25 cellular contexts compared by ENCODE assay signal in genomic region chr4:38510201-38510600, GRCh38.
DNase-seq lines count a peak whose midpoint lies in the region; ATAC-seq, FAIRE-seq and TF ChIP-seq lines count a peak whose summit lies in the region.
"Had no signal": no experiment of that assay in that cellular context is flagged by ENCODE, and none has a peak within 500 bp of the region (broad histone marks: within the 10 kb centered on the region; RNA-seq: fewer than 3 reads in every experiment).

No MANE protein-coding gene starts in this region.

- peak; percentile 69 for FAIRE-seq in GM12891 (lab: Jason Lieb, UNC)
- FAIRE-seq: A549, urothelium cell line had no signal

- H3K4me3 ChIP-seq in naive thymus-derived CD4-positive, alpha-beta T cell (ENCODE audit: low read length): peak overlapping the region; percentile 61
- H3K4me3 ChIP-seq: A549, ovary, Peyer's patch, testis had no signal

- H3K36me3 Mint-ChIP-seq in activated CD4-positive, alpha-beta T cell treated with anti-CD3 and anti-CD28 coated beads, Interleukin-2, amount 10 ng/mL, durations not matched to agents 7 days and 5 days (ENCODE audit: low read depth): peaks cover 59% of the 10 kb centered on the region
- peaks cover 4% of the 10 kb centered on the region for H3K36me3 Mint-ChIP-seq in activated naive CD8-positive, alpha-beta T cell treated with anti-CD3 and anti-CD28 coated beads for 36 hours
- peaks cover 15 to 63% (median 35%) of the 10 kb centered on the region in 5 donors for H3K36me3 Mint-ChIP-seq in naive thymus-derived CD4-positive, alpha-beta T cell
- H3K36me3 Mint-ChIP-seq: brain; stimulated activated memory B cell treated with anti-CD40 and anti-IgM and Interleukin-4, amounts not matched to agents 10 μg/mL and 1 μg/mL and 100 μg/mL, for 72 hours had no signal

- peaks cover 89% of the 10 kb centered on the region for H3K4me1 Mint-ChIP-seq in activated CD4-positive, alpha-beta T cell treated with anti-CD3 and anti-CD28 coated beads, Interleukin-2, amount 10 ng/mL, durations not matched to agents 7 days and 5 days
- H3K4me1 Mint-ChIP-seq in activated naive CD8-positive, alpha-beta T cell treated with anti-CD3 and anti-CD28 coated beads for 36 hours: peaks cover 85% of the 10 kb centered on the region
- peaks cover 42 to 97% (median 92%) of the 10 kb centered on the region in 7 donors for H3K4me1 Mint-ChIP-seq in naive thymus-derived CD4-positive, alpha-beta T cell
- H3K4me1 Mint-ChIP-seq: brain had no signal

- intact Hi-C loops in naive thymus-derived CD4-positive, alpha-beta T cell (cut with micrococcal nuclease): loop anchor here in 1 of 2 donors (5.0 kb wide), 1 partner anchor 42 kb away; no protein-coding TSS in a partner anchor
- intact Hi-C loops in sciatic nerve (cut with DNase I): no loop called here

- ATAC-seq in naive thymus-derived CD4-positive, alpha-beta T cell: peak; percentile 36
- ATAC-seq in sciatic nerve: no peak
- ATAC-seq: A549, left colon had no signal

- no peaks in the 10 kb centered on the region for H3K36me3 ChIP-seq in naive thymus-derived CD4-positive, alpha-beta T cell (ENCODE audit: control insufficient read depth in 2 of 3, insufficient read depth in 3 of 3, low read length in 3 of 3)
- H3K36me3 ChIP-seq: BE2C, ovary, Peyer's patch, spleen had no signal

- H3K27me3 ChIP-seq in naive thymus-derived CD4-positive, alpha-beta T cell (ENCODE audit: control insufficient read depth in 2 of 2, insufficient read depth in 2 of 2, low read length in 2 of 2): no peaks in the 10 kb centered on the region
- H3K27me3 ChIP-seq: BE2C, ovary, Peyer's patch, spleen, testis had no signal

- no peaks in the 10 kb centered on the region for H3K9me3 ChIP-seq in naive thymus-derived CD4-positive, alpha-beta T cell (ENCODE audit: control insufficient read depth in 2 of 3, low read length in 3 of 3)
- H3K9me3 ChIP-seq: BE2C, ovary, Peyer's patch, spleen, testis had no signal

- CTCF ChIA-PET in activated CD4-positive, alpha-beta T cell treated with anti-CD3 and anti-CD28 coated beads, Interleukin-2, amount 10 ng/mL, durations not matched to agents 7 days and 5 days (lab: Charles Lee): interaction anchor here (0.7 to 1.0 kb wide), 2 partner anchors 191 to 792 kb away, joined by 3 read pairs; no protein-coding TSS in a partner anchor
- CTCF ChIA-PET in naive thymus-derived CD4-positive, alpha-beta T cell (lab: Charles Lee): interaction anchor here (0.9 to 3.0 kb wide), 4 partner anchors 9 to 190 kb away, joined by 3 to 15 read pairs (median 5); no protein-coding TSS in a partner anchor

- peaks cover 67 to 69% of the 10 kb centered on the region in 2 donors for H3K4me1 ChIP-seq in naive thymus-derived CD4-positive, alpha-beta T cell (ENCODE audit: control insufficient read depth in 2 of 2, insufficient read depth in 2 of 2, low read length in 2 of 2)
- H3K4me1 ChIP-seq: A549, BE2C, testis had no signal

- DNase-seq in activated CD4-positive, alpha-beta T cell treated with anti-CD3 and anti-CD28 coated beads, Interleukin-2, amount 10 ng/mL, durations not matched to agents 7 days and 5 days: no peak
- no peak for DNase-seq in activated CD4-positive, alpha-beta T cell treated with anti-CD3 and anti-CD28 coated beads, Interleukin-2, amount 50 U/mL, for 1 hour
- no peak for DNase-seq in GM12891 (ENCODE audit: insufficient read length, low spot score)
- no peak for DNase-seq in activated naive CD8-positive, alpha-beta T cell treated with anti-CD3 and anti-CD28 coated beads for 36 hours
- no peak for DNase-seq in naive thymus-derived CD4-positive, alpha-beta T cell
- DNase-seq in kidney glomerular epithelial cell (lab: John Stamatoyannopoulos, UW): no peak
- no peak for DNase-seq in MV-4-11 (lab: John Stamatoyannopoulos, UW)
- DNase-seq in sciatic nerve (ENCODE audit: low spot score): no peak
- DNase-seq: BE2C; DMS79 treated with DMSO at 0.1 percent for 48 hours; foreskin melanocyte; H7; Kasumi-1; left colon; NCI-H187; NCI-H524 treated with DMSO at 0.1 percent for 48 hours; ovary; spleen; stimulated activated CD4-positive, alpha-beta T cell treated with anti-CD3 and anti-CD28 coated beads, Interleukin-2, amount 100 ng/mL, for 48 hours; testis had no signal

- H3K9me3 Mint-ChIP-seq in activated CD4-positive, alpha-beta T cell treated with anti-CD3 and anti-CD28 coated beads, Interleukin-2, amount 10 ng/mL, durations not matched to agents 7 days and 5 days: peaks cover 24% of the 10 kb centered on the region
- H3K9me3 Mint-ChIP-seq in activated naive CD8-positive, alpha-beta T cell treated with anti-CD3 and anti-CD28 coated beads for 36 hours: no peaks in the 10 kb centered on the region
- H3K9me3 Mint-ChIP-seq in naive thymus-derived CD4-positive, alpha-beta T cell: peaks cover 0 to 7% (median 0%) of the 10 kb centered on the region in 11 donors
- H3K9me3 Mint-ChIP-seq: stimulated activated memory B cell treated with anti-CD40 and anti-IgM and Interleukin-4, amounts not matched to agents 10 μg/mL and 1 μg/mL and 100 μg/mL, for 72 hours had no signal

- H3K27ac Mint-ChIP-seq in activated CD4-positive, alpha-beta T cell treated with anti-CD3 and anti-CD28 coated beads, Interleukin-2, amount 10 ng/mL, durations not matched to agents 7 days and 5 days: peak overlapping the region; percentile 90
- peak overlapping the region; percentile 44 for H3K27ac Mint-ChIP-seq in activated naive CD8-positive, alpha-beta T cell treated with anti-CD3 and anti-CD28 coated beads for 36 hours
- peak overlapping the region; percentile 71 to 97 (median 89) for H3K27ac Mint-ChIP-seq in naive thymus-derived CD4-positive, alpha-beta T cell
- H3K27ac Mint-ChIP-seq: brain; stimulated activated memory B cell treated with anti-CD40 and anti-IgM and Interleukin-4, amounts not matched to agents 10 μg/mL and 1 μg/mL and 100 μg/mL, for 72 hours had no signal

- POLR2A ChIA-PET in activated CD4-positive, alpha-beta T cell treated with anti-CD3 and anti-CD28 coated beads, Interleukin-2, amount 10 ng/mL, durations not matched to agents 7 days and 5 days (lab: Charles Lee): interaction anchor here (0.6 to 0.7 kb wide), 2 partner anchors 19 to 173 kb away, joined by 4 to 8 read pairs; no protein-coding TSS in a partner anchor
- POLR2A ChIA-PET in naive thymus-derived CD4-positive, alpha-beta T cell (lab: Charles Lee): interaction anchor here (0.6 to 5.4 kb wide), 20 partner anchors 8 to 190 kb away, joined by 3 to 44 read pairs (median 4); no protein-coding TSS in a partner anchor

- H3K27me3 Mint-ChIP-seq in activated CD4-positive, alpha-beta T cell treated with anti-CD3 and anti-CD28 coated beads, Interleukin-2, amount 10 ng/mL, durations not matched to agents 7 days and 5 days: peaks cover 14% of the 10 kb centered on the region
- no peaks in the 10 kb centered on the region for H3K27me3 Mint-ChIP-seq in activated naive CD8-positive, alpha-beta T cell treated with anti-CD3 and anti-CD28 coated beads for 36 hours
- H3K27me3 Mint-ChIP-seq in naive thymus-derived CD4-positive, alpha-beta T cell: peaks cover 0 to 48% (median 0%) of the 10 kb centered on the region in 5 donors

- H3K27ac ChIP-seq in naive thymus-derived CD4-positive, alpha-beta T cell (ENCODE audit: low read depth, low read length): peak overlapping the region; percentile 74
- H3K27ac ChIP-seq: A549, ovary, Peyer's patch, testis had no signal

- no peak for TF ChIP-seq POLR2A in GM12891 (IDR thresholded peaks at IDR 0.05; ENCODE audit: low read depth, low read length)

- peak overlapping the region; percentile 73 for H3K4me3 Mint-ChIP-seq in activated CD4-positive, alpha-beta T cell treated with anti-CD3 and anti-CD28 coated beads, Interleukin-2, amount 10 ng/mL, durations not matched to agents 7 days and 5 days
- peak overlapping the region; percentile 47 for H3K4me3 Mint-ChIP-seq in activated naive CD8-positive, alpha-beta T cell treated with anti-CD3 and anti-CD28 coated beads for 36 hours
- peak overlapping the region; percentile 70 to 94 (median 89) for H3K4me3 Mint-ChIP-seq in naive thymus-derived CD4-positive, alpha-beta T cell
- H3K4me3 Mint-ChIP-seq: brain; stimulated activated memory B cell treated with anti-CD40 and anti-IgM and Interleukin-4, amounts not matched to agents 10 μg/mL and 1 μg/mL and 100 μg/mL, for 72 hours had no signal

TF ChIP-seq in GM12891, 5 proteins besides CTCF, POLR2A, EP300 and RAD21:
- TF ChIP-seq PAX5 (IDR thresholded peaks at IDR 0.05; ENCODE audit: insufficient read depth, low read length, severe bottlenecking) (no peak), TAF1 (IDR thresholded peaks at IDR 0.05; ENCODE audit: low read depth, low read length) (no peak), POU2F2 (IDR thresholded peaks at IDR 0.05; ENCODE audit: low read depth, low read length) (no peak), POLR2AphosphoS5 (IDR thresholded peaks at IDR 0.05; ENCODE audit: low read depth, low read length) (no peak), SPI1 (IDR thresholded peaks at IDR 0.05; ENCODE audit: low read depth, low read length) (no peak)
